ENCODE assay signal across 8 cellular contexts in the genomic region with DNA sequence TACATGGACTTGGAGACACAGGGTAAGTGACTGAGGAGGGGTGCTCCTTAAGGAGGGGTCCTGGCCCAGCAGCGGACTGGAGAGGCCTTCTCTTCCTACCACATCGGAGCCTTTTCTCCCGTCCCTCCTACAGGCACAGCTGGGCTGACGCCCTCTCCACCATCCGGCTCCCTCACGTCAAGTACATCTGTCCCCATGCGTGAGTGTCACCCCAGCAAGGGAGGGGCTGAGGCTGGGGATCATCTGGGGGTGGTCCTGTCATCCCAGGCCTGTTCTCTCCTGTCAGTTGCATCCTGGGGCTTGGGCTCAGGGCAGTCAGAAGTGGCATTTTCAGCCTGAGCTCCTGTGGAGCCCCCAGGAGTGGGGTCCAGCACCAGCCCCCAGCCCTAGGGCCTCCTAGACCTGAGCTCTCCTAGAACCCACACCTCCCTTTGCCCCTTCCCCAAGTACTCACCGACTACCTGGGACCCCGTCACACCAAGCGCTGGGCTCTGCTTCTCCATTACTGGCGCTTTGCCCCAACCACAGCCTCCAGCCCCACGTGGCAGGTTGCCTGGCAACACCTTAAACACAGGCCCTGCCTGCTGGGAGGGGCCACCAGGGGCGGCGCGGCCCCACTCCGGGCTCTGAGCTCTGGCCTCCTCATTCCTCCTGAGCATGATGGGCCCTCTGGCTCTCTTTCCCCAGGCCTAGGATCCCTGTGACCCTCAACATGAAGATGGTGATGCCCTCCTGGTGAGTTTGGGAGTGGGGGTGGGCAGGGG. TPM values are rescaled to one million over a fixed set of nuclear protein-coding genes. Genes with fewer than 3 reads are reported as not detected.
DNase-seq lines count a peak whose midpoint lies in the region; ATAC-seq, FAIRE-seq and TF ChIP-seq lines count a peak whose summit lies in the region.

No MANE protein-coding gene starts in this region.

- FAIRE-seq in small intestine (lab: Jason Lieb, UNC), result no peak

- ATAC-seq in GM19452 (IDR thresholded peaks at IDR 0.05; ENCODE audit: unreplicated experiment) (no peak), GM19463 (IDR thresholded peaks at IDR 0.05; ENCODE audit: unreplicated experiment) (no peak), HG02884 (IDR thresholded peaks at IDR 0.05; ENCODE audit: unreplicated experiment) (no peak)

- 45 to 62% (median 54%) methylated on average over 16 of the region's 16 CpGs for WGBS in small intestine, 3 donors

- peak overlapping the region; percentile 9 for H3K4me3 ChIP-seq in fibroblast of the aortic adventitia (ENCODE audit: low read depth, low read length)
- H3K4me3 ChIP-seq in small intestine (ENCODE audit: low read depth in 1 of 2, low read length in 2 of 2), result no peak overlapping the region

- H3K9me3 ChIP-seq in small intestine (ENCODE audit: control insufficient read depth, low read depth), result no peaks in the 10 kb centered on the region

- TF ChIP-seq CTCF in fibroblast of the aortic adventitia (IDR thresholded peaks at IDR 0.05; ENCODE audit: insufficient read depth, low read length), result no peak

- H3K27ac ChIP-seq in small intestine (ENCODE audit: low read depth in 1 of 2, low read length in 1 of 2), result no peak overlapping the region

- H3K27me3 ChIP-seq in small intestine (ENCODE audit: control insufficient read depth in 2 of 2, insufficient read depth in 2 of 2, low read length in 2 of 2), result no peaks in the 10 kb centered on the region

- H3K36me3 ChIP-seq in small intestine (ENCODE audit: control insufficient read depth in 2 of 2, insufficient read depth in 2 of 2, low read length in 2 of 2), result peaks cover 8 to 9% of the 10 kb centered on the region in 2 donors

- H3K4me1 ChIP-seq in small intestine (ENCODE audit: control insufficient read depth in 2 of 2, insufficient read depth in 1 of 2, low read depth in 1 of 2, low read length in 1 of 2), result peaks cover 4% of the 10 kb centered on the region in 2 donors

- DNase-seq in NOMO-1 (lab: John Stamatoyannopoulos, UW; ENCODE audit: unreplicated experiment in 2 of 2) (peak; percentile 66 to 68), NOMO-1 treated with dmso at 0.1 percent for 144 hours (lab: John Stamatoyannopoulos, UW; ENCODE audit: unreplicated experiment) (no peak), fibroblast of the aortic adventitia (ENCODE audit: low read depth) (peak; percentile 35), small intestine (peak; percentile 72)
- DNase-seq in activated CD4-positive, alpha-beta T cell treated with anti-CD3 and anti-CD28 coated beads, Interleukin-2, amount 50 U/mL, for 1 hour, result peak; percentile 46

RNA-seq across cellular contexts. Expression of gene LYPLA2, which starts 2.3 kb away (rescaled TPM):
- 11.8 and 39.9 TPM in 2 replicates for total RNA-seq in fibroblast of the aortic adventitia (ENCODE audit: low replicate concordance)
- polyA plus RNA-seq in small intestine, result 100 to 1,000 TPM in 2 of 3 donors, 10 to 100 TPM in 1; 92.9 to 137 (median 105) TPM

RNA-seq across cellular contexts. Expression of gene GALE, which starts 7.4 kb away (rescaled TPM):
- total RNA-seq in fibroblast of the aortic adventitia (ENCODE audit: low replicate concordance), result 5.0 and 16.7 TPM in 2 replicates
- polyA plus RNA-seq in small intestine, result 100 to 1,000 TPM in 2 of 3 donors, 10 to 100 TPM in 1; 76.6 to 289 (median 276) TPM

RNA-seq across cellular contexts. Expression of gene PITHD1, which starts 15.0 kb away (rescaled TPM):
- total RNA-seq in fibroblast of the aortic adventitia (ENCODE audit: low replicate concordance), result 43.8 and 50.0 TPM in 2 replicates
- polyA plus RNA-seq in small intestine, result 10 to 100 TPM; 32.4 to 50.5 (median 46.2) TPM

RNA-seq across cellular contexts. Expression of gene HMGCL, which starts 32.0 kb away (rescaled TPM):
- total RNA-seq in fibroblast of the aortic adventitia (ENCODE audit: low replicate concordance), result 28.4 and 38.1 TPM in 2 replicates
- polyA plus RNA-seq in small intestine, result 100 to 1,000 TPM in 1 of 3 donors, 10 to 100 TPM in 2; 52.2 to 105 (median 89.7) TPM

RNA-seq across cellular contexts. Expression of gene ELOA, which starts 49.9 kb away (rescaled TPM):
- total RNA-seq in fibroblast of the aortic adventitia (ENCODE audit: low replicate concordance), result 33.4 and 41.9 TPM in 2 replicates
- 10 to 100 TPM in 2 of 3 donors, 1 to 10 TPM in 1; 8.4 to 12.4 (median 11.0) TPM for polyA plus RNA-seq in small intestine
